28 cellular contexts compared by ENCODE assay signal in the genomic region with DNA sequence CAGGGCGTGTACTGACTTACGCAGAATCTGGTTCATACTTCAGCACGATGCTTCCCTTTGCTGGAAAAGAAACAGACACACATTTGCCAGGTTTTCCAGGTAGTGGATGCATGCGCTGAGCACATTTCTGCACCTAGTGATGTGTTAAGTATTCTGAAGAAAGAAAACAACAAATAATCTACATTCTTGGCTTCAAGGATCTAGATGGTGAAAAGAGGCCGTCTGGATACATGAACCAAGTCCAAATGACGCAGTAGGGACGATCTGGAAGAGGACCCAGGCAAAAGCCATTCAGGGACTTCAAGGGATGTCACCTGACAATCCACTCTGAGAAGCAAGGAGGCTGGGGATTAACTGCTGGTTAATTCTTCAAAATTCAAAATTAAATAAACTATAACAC.
"Had no signal": no experiment of that assay in that cellular context is flagged by ENCODE, and none has a peak within 500 bp of the region (broad histone marks: within the 10 kb centered on the region; RNA-seq: fewer than 3 reads in every experiment).

No MANE protein-coding gene starts in this region.

- H3K4me3 Mint-ChIP-seq: naive B cell; natural killer cell; nephron progenitor cell; neural progenitor cell; stimulated activated effector memory CD8-positive, alpha-beta T cell treated with anti-CD3 and anti-CD28 coated beads, Interleukin-12 subunit alpha, Interleukin-12 subunit beta, amount 100 ng/mL, for 72 hours; stimulated activated naive CD8-positive, alpha-beta T cell treated with anti-CD3 and anti-CD28 coated beads, Interleukin-15, Interleukin-2, amounts not matched to agents 100 ng/mL and 50 ng/mL, for 24 hours had no signal

- H3K36me3 ChIP-seq: neural progenitor cell, ovary had no signal

- H3K9me3 Mint-ChIP-seq: naive B cell; natural killer cell; nephron progenitor cell; neural progenitor cell; stimulated activated effector memory CD8-positive, alpha-beta T cell treated with anti-CD3 and anti-CD28 coated beads, Interleukin-12 subunit alpha, Interleukin-12 subunit beta, amount 100 ng/mL, for 72 hours; stimulated activated naive CD8-positive, alpha-beta T cell treated with anti-CD3 and anti-CD28 coated beads, Interleukin-15, Interleukin-2, amounts not matched to agents 100 ng/mL and 50 ng/mL, for 24 hours had no signal

- H3K9ac ChIP-seq: neural progenitor cell had no signal

- H3K27ac Mint-ChIP-seq: nephron progenitor cell; neural progenitor cell; progenitor cell of endocrine pancreas; stimulated activated effector memory CD8-positive, alpha-beta T cell treated with anti-CD3 and anti-CD28 coated beads, Interleukin-12 subunit alpha, Interleukin-12 subunit beta, amount 100 ng/mL, for 72 hours; stimulated activated naive CD8-positive, alpha-beta T cell treated with anti-CD3 and anti-CD28 coated beads, Interleukin-15, Interleukin-2, amounts not matched to agents 100 ng/mL and 50 ng/mL, for 24 hours had no signal

- H3K27me3 Mint-ChIP-seq: naive B cell; progenitor cell of endocrine pancreas; stimulated activated naive CD8-positive, alpha-beta T cell treated with anti-CD3 and anti-CD28 coated beads, Interleukin-15, Interleukin-2, amounts not matched to agents 100 ng/mL and 50 ng/mL, for 24 hours had no signal

- H3K4me3 ChIP-seq: heart right ventricle, hepatocyte, left ventricle myocardium inferior, lower lobe of right lung, neural progenitor cell, ovary, skin epidermis, suprapubic skin, thoracic aorta, tibial artery, upper lobe of right lung had no signal

- H3K4me1 ChIP-seq: lower lobe of right lung, neural progenitor cell, suprapubic skin, upper lobe of right lung had no signal

- H3K27ac ChIP-seq: heart right ventricle, hepatocyte, left ventricle myocardium inferior, lower lobe of right lung, neural progenitor cell, neutrophil, ovary, skin epidermis, suprapubic skin, thoracic aorta, tibial artery, upper lobe of right lung had no signal

- H3K9me3 ChIP-seq: heart right ventricle, left ventricle myocardium inferior, lower lobe of right lung, neutrophil, ovary, suprapubic skin, thoracic aorta, tibial artery, upper lobe of right lung had no signal

- H3K27me3 ChIP-seq: heart right ventricle, hepatocyte, neural progenitor cell, neutrophil, ovary, suprapubic skin, tibial artery, upper lobe of right lung had no signal

- DNase-seq: heart right ventricle; left ventricle myocardium inferior; lower lobe of right lung; mammary epithelial cell; mesenchymal stem cell; naive B cell; natural killer cell; nephron progenitor cell; occipital lobe; ovary; right cardiac atrium; stimulated activated CD4-positive, alpha-beta T cell treated with anti-CD3 and anti-CD28 coated beads, Interleukin-12 subunit alpha, Interleukin-12 subunit beta, amount 100 ng/mL, for 4 hours; stimulated activated CD4-positive, alpha-beta T cell treated with anti-CD3 and anti-CD28 coated beads, Interleukin-15, amount 100 ng/mL, for 24 hours; stimulated activated CD4-positive, alpha-beta T cell treated with anti-CD3 and anti-CD28 coated beads, Interleukin-2, amount 100 ng/mL, for 24 hours; stimulated activated CD4-positive, alpha-beta T cell treated with anti-CD3 and anti-CD28 coated beads, Interleukin-4, amount 100 ng/mL, for 1 hour; stimulated activated naive CD4-positive, alpha-beta T cell; tibial artery; trophoblast cell; upper lobe of right lung had no signal

- H3K4me1 Mint-ChIP-seq: naive B cell; neural progenitor cell; stimulated activated effector memory CD8-positive, alpha-beta T cell treated with anti-CD3 and anti-CD28 coated beads, Interleukin-12 subunit alpha, Interleukin-12 subunit beta, amount 100 ng/mL, for 72 hours had no signal
